ENCODE assay signal across 10 cellular contexts in the genomic region with DNA sequence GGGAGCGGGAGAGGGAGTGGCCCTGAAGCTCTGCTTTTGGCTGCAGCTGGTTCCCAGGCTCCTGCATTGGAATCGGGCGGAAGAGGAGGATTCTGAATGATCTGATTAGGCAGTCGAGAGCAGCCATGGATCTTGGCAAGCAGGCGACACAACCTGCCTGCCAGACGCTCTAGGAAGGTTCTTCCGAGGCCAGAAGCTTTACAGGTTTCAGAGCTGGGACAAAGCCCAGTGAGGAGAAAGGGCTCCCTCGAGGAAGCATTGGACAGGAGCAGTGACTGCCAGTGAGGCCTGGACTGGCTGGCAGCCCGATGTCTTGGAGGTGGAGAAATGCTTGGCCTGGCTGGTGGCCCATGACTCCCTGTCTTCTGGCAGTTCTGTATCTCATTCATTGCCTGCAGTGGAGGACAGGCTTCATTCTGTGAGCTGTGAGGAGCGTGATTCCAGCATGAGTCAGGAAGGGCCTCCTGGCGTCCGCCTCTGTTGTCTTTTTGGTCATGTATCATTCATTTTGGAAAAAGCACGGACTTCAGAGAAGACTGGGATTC.
DNase-seq lines count a peak whose midpoint lies in the region; ATAC-seq lines count a peak whose summit lies in the region.
"Had no signal": no experiment of that assay in that cellular context is flagged by ENCODE, and none has a peak within 500 bp of the region (broad histone marks: within the 10 kb centered on the region; RNA-seq: fewer than 3 reads in every experiment).

No MANE protein-coding gene starts in this region.

- peak overlapping the region; percentile 69 for H3K27ac ChIP-seq in temporal lobe (ENCODE audit: low read depth, low read length)

- no peak for ATAC-seq in GM21737 (IDR thresholded peaks at IDR 0.05; ENCODE audit: unreplicated experiment)
- ATAC-seq: stimulated activated effector memory CD8-positive, alpha-beta T cell treated with anti-CD3 and anti-CD28 coated beads, Interleukin-12 subunit alpha, Interleukin-12 subunit beta, amount 100 ng/mL, for 72 hours had no signal

- DNase-seq in HS-27A (ENCODE audit: low read depth) (peak; percentile 85), brain pericyte (ENCODE audit: low read depth, low spot score) (peak; percentile 63), kidney glomerular epithelial cell (lab: John Stamatoyannopoulos, UW) (peak; percentile 27), NCI-H1417 treated with DMSO at 0.1 percent for 48 hours (lab: John Stamatoyannopoulos, UW) (no peak)
- no peak for DNase-seq in activated naive CD4-positive, alpha-beta T cell treated with Interleukin-2 at 50 U/mL for 16 hours
- no peak for DNase-seq in NK-92 treated with Interleukin-12 subunit alpha and Interleukin-12 subunit beta, amount 100 ng/mL, for 24 hours (lab: John Stamatoyannopoulos, UW)
- DNase-seq: activated CD8-positive, alpha-beta memory T cell treated with anti-CD3 and anti-CD28 coated beads for 24 hours had no signal

Comparison
In these comparisons a context has a peak if more than half of its experiments do, and no peak if none do; other contexts are left out.
1. DNase-seq: peak in HS-27A (single experiment), brain pericyte (single experiment) and kidney glomerular epithelial cell (single experiment); none in activated naive CD4-positive, alpha-beta T cell treated with Interleukin-2 at 50 U/mL for 16 hours (single experiment), NK-92 treated with Interleukin-12 subunit alpha and Interleukin-12 subunit beta, amount 100 ng/mL, for 24 hours (single experiment) and NCI-H1417 treated with DMSO at 0.1 percent for 48 hours (single experiment).